21 cellular contexts compared by ENCODE assay signal in genomic region chr1:115402753-115403184, GRCh38.
DNase-seq lines count a peak whose midpoint lies in the region; ATAC-seq and TF ChIP-seq lines count a peak whose summit lies in the region.
"Had no signal": no experiment of that assay in that cellular context is flagged by ENCODE, and none has a peak within 500 bp of the region (broad histone marks: within the 10 kb centered on the region; RNA-seq: fewer than 3 reads in every experiment).

No MANE protein-coding gene starts in this region.

- TF ChIP-seq POLR2A in gastrocnemius medialis (IDR thresholded peaks at IDR 0.05), result no peak
- no peak for TF ChIP-seq POLR2A in breast epithelium (IDR thresholded peaks at IDR 0.05)

- no peak overlapping the region for H3K27ac ChIP-seq in left ventricle myocardium inferior (replicated peaks)
- H3K27ac ChIP-seq in osteoblast (ENCODE audit: low read depth, low read length), result no peak overlapping the region
- no peak overlapping the region for H3K27ac ChIP-seq in gastrocnemius medialis
- H3K27ac ChIP-seq in breast epithelium, result no peak overlapping the region
- H3K27ac ChIP-seq: GM23248 had no signal

- no peaks in the 10 kb centered on the region for H3K79me2 ChIP-seq in osteoblast (ENCODE audit: insufficient read depth, low read length)

- ATAC-seq in left ventricle myocardium superior (peak; percentile 52), gastrocnemius medialis (no peak)

- H2AFZ ChIP-seq in osteoblast (ENCODE audit: low read length), result no peak overlapping the region
- H2AFZ ChIP-seq: GM23248 had no signal

- H3K27me3 ChIP-seq in left ventricle myocardium inferior (ENCODE audit: low read depth) (no peaks in the 10 kb centered on the region), osteoblast (ENCODE audit: insufficient read depth, low read length) (no peaks in the 10 kb centered on the region), gastrocnemius medialis (no peaks in the 10 kb centered on the region), breast epithelium (no peaks in the 10 kb centered on the region)
- H3K27me3 ChIP-seq: BE2C had no signal

- no peaks in the 10 kb centered on the region for H3K36me3 ChIP-seq in left ventricle myocardium inferior
- no peaks in the 10 kb centered on the region for H3K36me3 ChIP-seq in osteoblast (ENCODE audit: insufficient read depth, low read length)
- no peaks in the 10 kb centered on the region for H3K36me3 ChIP-seq in gastrocnemius medialis
- no peaks in the 10 kb centered on the region for H3K36me3 ChIP-seq in breast epithelium
- H3K36me3 ChIP-seq: BE2C, HAP-1 had no signal

- H3K4me1 ChIP-seq in left ventricle myocardium inferior (peaks cover 14% of the 10 kb centered on the region), osteoblast (ENCODE audit: insufficient read depth, low read length) (no peaks in the 10 kb centered on the region), gastrocnemius medialis (no peaks in the 10 kb centered on the region), breast epithelium (no peaks in the 10 kb centered on the region)
- H3K4me1 ChIP-seq: BE2C, HAP-1 had no signal

- H3K4me3 ChIP-seq in left ventricle myocardium inferior (no peak overlapping the region), osteoblast (ENCODE audit: insufficient read depth, low read length) (no peak overlapping the region), gastrocnemius medialis (no peak overlapping the region), breast epithelium (no peak overlapping the region)
- H3K4me3 ChIP-seq: GM23248, HAP-1 had no signal

- H4K20me1 ChIP-seq in osteoblast (ENCODE audit: insufficient read depth, low read length), result no peaks in the 10 kb centered on the region

- TF ChIP-seq CTCF in left ventricle myocardium inferior (IDR thresholded peaks at IDR 0.05; ENCODE audit: borderline replicate concordance) (no peak), osteoblast (IDR thresholded peaks at IDR 0.05; ENCODE audit: extremely low read depth, low read depth, low read length) (no peak), gastrocnemius medialis (IDR thresholded peaks at IDR 0.05 in 4 of 5, conservative IDR thresholded peaks at IDR 0.05 in 1 of 5) (no peak), breast epithelium (IDR thresholded peaks at IDR 0.05) (no peak)

- in situ Hi-C loops in gastrocnemius medialis (cut with MboI; ENCODE audit: low sequenced_read_pairs in 4 of 4), result no loop called here

- DNase-seq in left ventricle myocardium superior, result no peak
- no peak for DNase-seq in left ventricle myocardium inferior
- DNase-seq in brain pericyte (ENCODE audit: low read depth, low spot score), result peak; percentile 55
- peak; percentile 3 for DNase-seq in osteoblast (ENCODE audit: insufficient read length, low spot score, missing footprints)
- DNase-seq in gastrocnemius medialis, result no peak
- DNase-seq in iPS-NIHi11 (ENCODE audit: low spot score), result no peak
- no peak for DNase-seq in breast epithelium (ENCODE audit: low spot score in 2 of 2)
- DNase-seq in activated naive CD4-positive, alpha-beta T cell treated with anti-CD3 and anti-CD28 coated beads, Interleukin-2, amount 50 U/mL, for 16 hours, result no peak
- DNase-seq: BE2C; CD4-positive, CD25-positive, alpha-beta regulatory T cell; COR-L47; GF-D8; GM23248; Kasumi-1; NCI-H1105; NCI-H1694; NCI-H2081 treated with DMSO at 0.1 percent for 48 hours; NCI-H510A; NCI-H748 treated with DMSO at 0.1 percent for 48 hours; SHP77 treated with DMSO at 0.1 percent for 48 hours had no signal

- intact Hi-C loops in left ventricle myocardium superior (cut with micrococcal nuclease), result no loop called here
- intact Hi-C loops in left ventricle myocardium inferior (cut with micrococcal nuclease), result no loop called here
- intact Hi-C loops in gastrocnemius medialis (cut with DNase I; ENCODE audit: low total_unique reads), result no loop called here
- intact Hi-C loops in breast epithelium (cut with DNase I; ENCODE audit: low total_unique reads), result loop anchor here (10.0 kb wide), 1 partner anchor 1038 kb away; no protein-coding TSS in a partner anchor

- H3K9me3 ChIP-seq in left ventricle myocardium inferior (replicated peaks) (peaks cover 16% of the 10 kb centered on the region), osteoblast (ENCODE audit: low read depth, low read length) (peaks cover 3% of the 10 kb centered on the region), gastrocnemius medialis (no peaks in the 10 kb centered on the region), breast epithelium (peaks cover 0 to 4% of the 10 kb centered on the region in 2 donors)
- H3K9me3 ChIP-seq: BE2C, HAP-1 had no signal

- no peak overlapping the region for H3K4me2 ChIP-seq in osteoblast (ENCODE audit: insufficient read depth, low read length)

Comparison
In these comparisons a context has a peak if more than half of its experiments do, and no peak if none do; other contexts are left out.
1. DNase-seq: peak in brain pericyte (single experiment) and osteoblast (single experiment); none in left ventricle myocardium superior (single experiment), left ventricle myocardium inferior (single experiment), gastrocnemius medialis (0 of 2), iPS-NIHi11 (single experiment), breast epithelium (0 of 2) and activated naive CD4-positive, alpha-beta T cell treated with anti-CD3 and anti-CD28 coated beads, Interleukin-2, amount 50 U/mL, for 16 hours (single experiment).